ENCODE assay signal across 35 cellular contexts in the genomic region with DNA sequence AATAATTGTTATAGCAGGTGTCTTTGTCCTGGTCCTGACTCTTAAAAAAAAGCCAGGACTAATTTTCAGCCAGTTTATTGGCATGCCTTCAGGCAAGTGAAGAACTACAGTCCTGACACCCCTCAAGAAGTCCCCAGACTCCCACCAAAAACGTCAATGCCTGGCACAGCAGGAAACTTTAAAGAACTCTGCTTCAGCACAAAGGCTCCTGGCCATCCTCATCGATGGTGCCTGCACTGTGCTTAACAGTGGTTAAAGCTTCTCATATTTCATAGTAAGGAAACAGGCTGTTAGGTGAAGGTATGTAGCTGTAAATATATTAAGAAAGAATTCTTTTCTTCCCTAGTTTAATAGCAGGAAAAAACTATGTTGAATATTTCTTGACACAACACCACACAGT.
"Had no signal": no experiment of that assay in that cellular context is flagged by ENCODE, and none has a peak within 500 bp of the region (broad histone marks: within the 10 kb centered on the region; RNA-seq: fewer than 3 reads in every experiment).

No MANE protein-coding gene starts in this region.

- H3K4me3 ChIP-seq: coronary artery, heart left ventricle, left ventricle myocardium inferior, lung, pancreas, prostate gland, skin epidermis, suprapubic skin, tibial artery, upper lobe of right lung had no signal

- H3K36me3 ChIP-seq: brain microvascular endothelial cell, heart left ventricle, left ventricle myocardium inferior, pancreas, prostate gland, suprapubic skin, tibial artery, upper lobe of right lung, WERI-Rb-1 had no signal

- ATAC-seq: esophagus mucosa; heart left ventricle; pancreas; sciatic nerve; stimulated activated memory B cell treated with anti-CD40 and anti-IgM and Interleukin-4, amounts not matched to agents 10 μg/mL and 1 μg/mL and 100 μg/mL, for 72 hours; stimulated activated naive CD8-positive, alpha-beta T cell treated with anti-CD3 and anti-CD28 coated beads, Interleukin-15, amount 100 ng/mL, for 72 hours; T-helper 17 cell; upper lobe of right lung had no signal

- H3K9me3 ChIP-seq: heart left ventricle, left ventricle myocardium inferior, pancreas, prostate gland, suprapubic skin, tibial artery, upper lobe of right lung had no signal

- H3K4me3 Mint-ChIP-seq: activated CD4-positive, alpha-beta memory T cell treated with anti-CD3 and anti-CD28 coated beads for 36 hours; activated CD4-positive, alpha-beta T cell treated with anti-CD3 and anti-CD28 coated beads, Interleukin-2, amount 10 ng/mL, durations not matched to agents 24 days and 14 days; activated naive CD4-positive, alpha-beta T cell treated with anti-CD3 and anti-CD28 coated beads for 36 hours; activated naive CD8-positive, alpha-beta T cell treated with anti-CD3 and anti-CD28 coated beads for 36 hours; activated T-helper 1 cell treated with anti-CD3 and anti-CD28 coated beads, Interleukin-12 subunit alpha, Interleukin-12 subunit beta, Interleukin-2, Interleukin-4 antibody, amounts not matched to agents 30 ng/mL and 10 ng/mL and 1 ng/mL, durations not matched to agents 14 hours and 24 hours and 36 hours; nephron; stimulated activated memory B cell treated with anti-CD40 and anti-IgM and Interleukin-4, amounts not matched to agents 10 μg/mL and 1 μg/mL and 100 μg/mL, for 72 hours; stimulated activated naive CD8-positive, alpha-beta T cell treated with anti-CD3 and anti-CD28 coated beads, Interleukin-15, amount 100 ng/mL, for 72 hours; T-helper 17 cell had no signal

- H3K27me3 ChIP-seq: brain microvascular endothelial cell, pancreas, suprapubic skin, tibial artery, upper lobe of right lung had no signal

- H3K27ac ChIP-seq: brain microvascular endothelial cell, coronary artery, heart left ventricle, left ventricle myocardium inferior, pancreas, prostate gland, skin epidermis, suprapubic skin, tibial artery, upper lobe of right lung, WERI-Rb-1 had no signal

- H3K27me3 Mint-ChIP-seq: activated CD4-positive, alpha-beta T cell treated with anti-CD3 and anti-CD28 coated beads, Interleukin-2, amount 10 ng/mL, durations not matched to agents 24 days and 14 days; T-helper 17 cell had no signal

- H3K4me1 ChIP-seq: left ventricle myocardium inferior, pancreas, prostate gland, suprapubic skin, tibial artery, upper lobe of right lung had no signal

- DNase-seq: activated CD4-positive, alpha-beta memory T cell treated with anti-CD3 and anti-CD28 coated beads for 36 hours; activated CD4-positive, alpha-beta T cell treated with anti-CD3 and anti-CD28 coated beads, Interleukin-2, amount 10 ng/mL, durations not matched to agents 24 days and 14 days; activated CD4-positive, CD25-positive, alpha-beta regulatory T cell treated with anti-CD3 and anti-CD28 coated beads, Interleukin-2, amount 50 U/mL, for 72 hours; activated CD8-positive, alpha-beta memory T cell treated with anti-CD3 and anti-CD28 coated beads, Interleukin-2, amount 50 U/mL, for 4 hours; activated effector memory CD4-positive, alpha-beta T cell treated with anti-CD3 and anti-CD28 coated beads, Interleukin-2, amount 50 U/mL, for 16 hours; activated naive CD4-positive, alpha-beta T cell treated with anti-CD3 and anti-CD28 coated beads for 36 hours; activated naive CD8-positive, alpha-beta T cell treated with anti-CD3 and anti-CD28 coated beads for 36 hours; activated T-cell treated with anti-CD3 and anti-CD28 coated beads, Interleukin-2, amount 50 U/mL, for 1 hour; brain microvascular endothelial cell; foreskin fibroblast; heart left ventricle; hypothalamus; islet precursor cell; left ventricle myocardium inferior; nucleus accumbens; pancreas; retina; stimulated activated CD4-positive, alpha-beta T cell treated with anti-CD3 and anti-CD28 coated beads, Interleukin-4, amount 100 ng/mL, for 4 hours; stimulated activated CD8-positive, alpha-beta memory T cell treated with anti-CD3 and anti-CD28 coated beads, Interleukin-4, amount 100 ng/mL, for 48 hours; stimulated activated naive CD8-positive, alpha-beta T cell treated with anti-CD3 and anti-CD28 coated beads, Interleukin-15, amount 100 ng/mL, for 72 hours; T-helper 17 cell; T1000; tibial artery; upper lobe of right lung; WERI-Rb-1 had no signal

- H3K4me1 Mint-ChIP-seq: activated CD4-positive, alpha-beta T cell treated with anti-CD3 and anti-CD28 coated beads, Interleukin-2, amount 10 ng/mL, durations not matched to agents 24 days and 14 days; activated naive CD8-positive, alpha-beta T cell treated with anti-CD3 and anti-CD28 coated beads for 36 hours; nephron; stimulated activated memory B cell treated with anti-CD40 and anti-IgM and Interleukin-4, amounts not matched to agents 10 μg/mL and 1 μg/mL and 100 μg/mL, for 72 hours; stimulated activated naive CD8-positive, alpha-beta T cell treated with anti-CD3 and anti-CD28 coated beads, Interleukin-15, amount 100 ng/mL, for 72 hours; T-helper 17 cell had no signal

- H3K9me3 Mint-ChIP-seq: activated CD4-positive, alpha-beta memory T cell treated with anti-CD3 and anti-CD28 coated beads for 36 hours; activated CD4-positive, alpha-beta T cell treated with anti-CD3 and anti-CD28 coated beads, Interleukin-2, amount 10 ng/mL, durations not matched to agents 24 days and 14 days; activated naive CD4-positive, alpha-beta T cell treated with anti-CD3 and anti-CD28 coated beads for 36 hours; activated naive CD8-positive, alpha-beta T cell treated with anti-CD3 and anti-CD28 coated beads for 36 hours; activated T-helper 1 cell treated with anti-CD3 and anti-CD28 coated beads, Interleukin-12 subunit alpha, Interleukin-12 subunit beta, Interleukin-2, Interleukin-4 antibody, amounts not matched to agents 30 ng/mL and 10 ng/mL and 1 ng/mL, durations not matched to agents 14 hours and 24 hours and 36 hours; nephron; stimulated activated memory B cell treated with anti-CD40 and anti-IgM and Interleukin-4, amounts not matched to agents 10 μg/mL and 1 μg/mL and 100 μg/mL, for 72 hours had no signal

- H3K27ac Mint-ChIP-seq: activated CD4-positive, alpha-beta memory T cell treated with anti-CD3 and anti-CD28 coated beads for 36 hours; activated CD4-positive, alpha-beta T cell treated with anti-CD3 and anti-CD28 coated beads, Interleukin-2, amount 10 ng/mL, durations not matched to agents 24 days and 14 days; activated naive CD4-positive, alpha-beta T cell treated with anti-CD3 and anti-CD28 coated beads for 36 hours; activated naive CD8-positive, alpha-beta T cell treated with anti-CD3 and anti-CD28 coated beads for 36 hours; activated T-helper 1 cell treated with anti-CD3 and anti-CD28 coated beads, Interleukin-12 subunit alpha, Interleukin-12 subunit beta, Interleukin-2, Interleukin-4 antibody, amounts not matched to agents 30 ng/mL and 10 ng/mL and 1 ng/mL, durations not matched to agents 14 hours and 24 hours and 36 hours; nephron; stimulated activated memory B cell treated with anti-CD40 and anti-IgM and Interleukin-4, amounts not matched to agents 10 μg/mL and 1 μg/mL and 100 μg/mL, for 72 hours; stimulated activated naive CD8-positive, alpha-beta T cell treated with anti-CD3 and anti-CD28 coated beads, Interleukin-15, amount 100 ng/mL, for 72 hours; T-helper 17 cell had no signal

- H3K36me3 Mint-ChIP-seq: activated CD4-positive, alpha-beta memory T cell treated with anti-CD3 and anti-CD28 coated beads for 36 hours; activated naive CD8-positive, alpha-beta T cell treated with anti-CD3 and anti-CD28 coated beads for 36 hours; stimulated activated memory B cell treated with anti-CD40 and anti-IgM and Interleukin-4, amounts not matched to agents 10 μg/mL and 1 μg/mL and 100 μg/mL, for 72 hours had no signal
